ENCODE assay signal across 2 cellular contexts in the genomic region with DNA sequence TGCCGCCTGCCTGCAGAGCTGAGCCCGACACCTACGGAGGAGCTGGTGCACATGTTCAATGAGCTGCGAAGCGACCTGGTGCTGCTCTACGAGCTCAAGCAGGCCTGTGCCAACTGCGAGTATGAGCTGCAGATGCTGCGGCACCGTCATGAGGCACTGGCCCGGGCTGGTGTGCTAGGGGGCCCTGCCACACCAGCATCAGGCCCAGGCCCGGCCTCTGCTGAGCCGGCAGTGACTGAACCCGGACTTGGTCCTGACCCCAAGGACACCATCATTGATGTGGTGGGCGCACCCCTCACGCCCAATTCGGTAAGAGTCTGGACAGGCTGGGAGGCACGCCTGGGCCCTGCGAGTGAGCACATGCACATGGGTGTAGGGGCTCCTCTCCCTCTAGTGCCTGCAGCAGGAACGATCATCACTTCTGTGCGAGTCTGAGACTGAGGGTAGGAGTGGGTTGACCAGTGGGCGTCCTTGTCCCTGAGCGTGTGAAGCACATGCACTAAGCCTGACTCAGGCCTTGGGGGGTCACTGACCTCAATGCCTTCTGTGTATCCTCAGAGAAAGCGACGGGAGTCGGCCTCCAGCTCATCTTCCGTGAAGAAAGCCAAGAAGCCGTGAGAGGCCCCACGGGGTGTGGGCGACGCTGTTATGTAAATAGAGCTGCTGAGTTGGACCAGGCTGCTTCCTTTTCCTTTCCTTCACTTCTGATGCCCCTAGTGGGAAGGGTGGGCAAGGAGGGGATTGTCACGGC.
TF ChIP-seq lines count a peak whose summit lies in the region.

No MANE protein-coding gene starts in this region.

TF ChIP-seq in IMR-90, 13 proteins besides CTCF, POLR2A, EP300 and RAD21:
- TF ChIP-seq RFX5 (IDR thresholded peaks at IDR 0.05; ENCODE audit: low read depth, low read length) (no peak), MAFK (IDR thresholded peaks at IDR 0.05; ENCODE audit: low read depth, low read length) (no peak), FOS (IDR thresholded peaks at IDR 0.05; ENCODE audit: low read depth, low read length) (peak; percentile 66), CEBPB (IDR thresholded peaks at IDR 0.05; ENCODE audit: low read depth, low read length) (no peak), SMC3 (IDR thresholded peaks at IDR 0.05; ENCODE audit: low read depth, low read length) (no peak), MAZ (IDR thresholded peaks at IDR 0.05; ENCODE audit: borderline replicate concordance, low read depth, low read length) (peak; percentile 46; the same call in 1 of the 2 replicates), MXI1 (IDR thresholded peaks at IDR 0.05; ENCODE audit: borderline replicate concordance, low read depth, low read length) (peak; percentile 36; the same call in 1 of the 2 replicates), BHLHE40 (IDR thresholded peaks at IDR 0.05; ENCODE audit: low read depth, low read length) (peak; percentile 82), RCOR1 (IDR thresholded peaks at IDR 0.05; ENCODE audit: insufficient replicate concordance, low read length) (no peak), CHD1 (IDR thresholded peaks at IDR 0.05; ENCODE audit: low read depth, low read length) (no peak), NFE2L2 (IDR thresholded peaks at IDR 0.05; ENCODE audit: low read depth, low read length) (no peak)
- TF ChIP-seq, protein P1, sequence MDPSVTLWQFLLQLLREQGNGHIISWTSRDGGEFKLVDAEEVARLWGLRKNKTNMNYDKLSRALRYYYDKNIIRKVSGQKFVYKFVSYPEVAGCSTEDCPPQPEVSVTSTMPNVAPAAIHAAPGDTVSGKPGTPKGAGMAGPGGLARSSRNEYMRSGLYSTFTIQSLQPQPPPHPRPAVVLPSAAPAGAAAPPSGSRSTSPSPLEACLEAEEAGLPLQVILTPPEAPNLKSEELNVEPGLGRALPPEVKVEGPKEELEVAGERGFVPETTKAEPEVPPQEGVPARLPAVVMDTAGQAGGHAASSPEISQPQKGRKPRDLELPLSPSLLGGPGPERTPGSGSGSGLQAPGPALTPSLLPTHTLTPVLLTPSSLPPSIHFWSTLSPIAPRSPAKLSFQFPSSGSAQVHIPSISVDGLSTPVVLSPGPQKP (IDR thresholded peaks at IDR 0.05; ENCODE audit: borderline replicate concordance, low read depth, low read length) = no peak
- TF ChIP-seq, protein P2, sequence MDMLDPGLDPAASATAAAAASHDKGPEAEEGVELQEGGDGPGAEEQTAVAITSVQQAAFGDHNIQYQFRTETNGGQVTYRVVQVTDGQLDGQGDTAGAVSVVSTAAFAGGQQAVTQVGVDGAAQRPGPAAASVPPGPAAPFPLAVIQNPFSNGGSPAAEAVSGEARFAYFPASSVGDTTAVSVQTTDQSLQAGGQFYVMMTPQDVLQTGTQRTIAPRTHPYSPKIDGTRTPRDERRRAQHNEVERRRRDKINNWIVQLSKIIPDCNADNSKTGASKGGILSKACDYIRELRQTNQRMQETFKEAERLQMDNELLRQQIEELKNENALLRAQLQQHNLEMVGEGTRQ (IDR thresholded peaks at IDR 0.05; ENCODE audit: low read depth, low read length) = no peak

TF ChIP-seq in H1, 55 proteins besides CTCF, POLR2A, EP300 and RAD21:
- no peak for TF ChIP-seq CBX5 (IDR thresholded peaks at IDR 0.05; ENCODE audit: low read depth, low read length)
- TF ChIP-seq ASH2L (IDR thresholded peaks at IDR 0.05; ENCODE audit: low read length) = no peak
- TF ChIP-seq SAP30 (IDR thresholded peaks at IDR 0.05; ENCODE audit: insufficient read depth, insufficient replicate concordance, low read length) = no peak
- no peak for TF ChIP-seq SUZ12 (IDR thresholded peaks at IDR 0.05; ENCODE audit: low read length)
- peak; percentile 26; the same call in 1 of the 2 replicates for TF ChIP-seq POLR2AphosphoS5 (IDR thresholded peaks at IDR 0.05; ENCODE audit: low read depth, low read length)
- no peak for TF ChIP-seq KDM4A (IDR thresholded peaks at IDR 0.05; ENCODE audit: low read depth, low read length, severe bottlenecking)
- TF ChIP-seq RBBP5 (IDR thresholded peaks at IDR 0.05; ENCODE audit: borderline replicate concordance, low read depth, low read length) = no peak
